17 cellular contexts compared by ENCODE assay signal in the genomic region with DNA sequence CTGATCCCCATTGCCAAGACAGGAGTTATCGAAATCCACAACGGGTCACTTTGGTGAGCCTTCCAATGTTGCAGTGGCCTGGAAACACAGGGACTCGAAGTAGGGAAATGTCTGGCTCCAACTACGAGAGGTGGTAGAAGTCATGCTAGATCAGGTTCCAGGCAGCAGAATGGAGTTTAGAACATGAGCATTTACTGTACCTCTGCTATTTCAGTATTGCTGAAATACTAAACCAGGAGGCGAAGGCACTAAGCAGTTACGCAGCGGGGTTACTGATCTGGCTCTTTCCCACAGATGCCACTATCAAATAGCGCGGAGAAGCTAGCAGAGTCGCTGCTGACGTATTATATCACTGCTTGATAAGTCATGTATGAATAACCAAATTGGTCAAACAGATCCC. TPM values are rescaled to one million over a fixed set of nuclear protein-coding genes. Genes with fewer than 3 reads are reported as not detected.
DNase-seq lines count a peak whose midpoint lies in the region; ATAC-seq and TF ChIP-seq lines count a peak whose summit lies in the region.
"Had no signal": no experiment of that assay in that cellular context is flagged by ENCODE, and none has a peak within 500 bp of the region (broad histone marks: within the 10 kb centered on the region; RNA-seq: fewer than 3 reads in every experiment).

No MANE protein-coding gene starts in this region.

- no peaks in the 10 kb centered on the region for H3K36me3 ChIP-seq in gastrocnemius medialis
- H3K36me3 ChIP-seq: BLaER1, HAP-1 had no signal

- peaks cover 0 to 7% of the 10 kb centered on the region in 2 donors for H3K4me1 ChIP-seq in gastrocnemius medialis
- H3K4me1 ChIP-seq: BLaER1, Caco-2, HAP-1 had no signal

- H3K27ac ChIP-seq in gastrocnemius medialis, result no peak overlapping the region
- H3K27ac ChIP-seq: 22Rv1, BLaER1, C4-2B had no signal

- intact Hi-C loops in cardiac septum (cut with DNase I), result no loop called here
- intact Hi-C loops in left cardiac atrium (cut with DNase I), result no loop called here
- intact Hi-C loops in gastrocnemius medialis (cut with DNase I; ENCODE audit: low total_unique reads), result no loop called here

- TF ChIP-seq CTCF in nephron (IDR thresholded peaks at IDR 0.05; ENCODE audit: unreplicated experiment in 3 of 3), result no peak
- TF ChIP-seq CTCF in gastrocnemius medialis (IDR thresholded peaks at IDR 0.05 in 4 of 5, conservative IDR thresholded peaks at IDR 0.05 in 1 of 5), result no peak

- DNase-seq in cardiac septum (ENCODE audit: low spot score), result peak; percentile 24
- no peak for DNase-seq in left cardiac atrium
- peak in 1 of 2 donors; percentile 2 for DNase-seq in gastrocnemius medialis
- DNase-seq in NCI-H345 treated with DMSO at 0.1 percent for 48 hours (lab: John Stamatoyannopoulos, UW; ENCODE audit: unreplicated experiment), result no peak
- DNase-seq in stimulated activated naive CD4-positive, alpha-beta T cell (lab: John Stamatoyannopoulos, UW), result no peak
- DNase-seq: Caco-2; CD4-positive, CD25-positive, alpha-beta regulatory T cell; CD8-positive, alpha-beta T cell; DMS153; DND-41; GOT3 had no signal

- ATAC-seq in left cardiac atrium (no peak), gastrocnemius medialis (peak; percentile 78 to 86)
- ATAC-seq: CD8-positive, alpha-beta T cell had no signal

- no peaks in the 10 kb centered on the region for H3K9me3 ChIP-seq in gastrocnemius medialis
- H3K9me3 ChIP-seq: BLaER1, Caco-2, HAP-1 had no signal

- no peak overlapping the region for H3K4me3 Mint-ChIP-seq in nephron
- H3K4me3 Mint-ChIP-seq: B cell; CD4-positive, CD25-positive, alpha-beta regulatory T cell; CD8-positive, alpha-beta T cell had no signal

- in situ Hi-C loops in gastrocnemius medialis (cut with MboI; ENCODE audit: low sequenced_read_pairs in 4 of 4), result no loop called here

- peaks cover 3% of the 10 kb centered on the region for H3K36me3 Mint-ChIP-seq in nephron (ENCODE audit: low read depth)
- H3K36me3 Mint-ChIP-seq: CD4-positive, CD25-positive, alpha-beta regulatory T cell; CD8-positive, alpha-beta T cell had no signal

- peaks cover 4% of the 10 kb centered on the region for H3K9me3 Mint-ChIP-seq in nephron
- H3K9me3 Mint-ChIP-seq: CD8-positive, alpha-beta T cell had no signal

- TF ChIP-seq POLR2A in gastrocnemius medialis (IDR thresholded peaks at IDR 0.05), result no peak

- peaks cover 45% of the 10 kb centered on the region for H3K4me1 Mint-ChIP-seq in nephron
- H3K4me1 Mint-ChIP-seq: B cell; CD4-positive, CD25-positive, alpha-beta regulatory T cell had no signal

- no peak overlapping the region for H3K4me3 ChIP-seq in gastrocnemius medialis
- H3K4me3 ChIP-seq: BLaER1, HAP-1 had no signal

- H3K27me3 ChIP-seq in gastrocnemius medialis, result no peaks in the 10 kb centered on the region
- H3K27me3 ChIP-seq: BLaER1 had no signal

- H3K27ac Mint-ChIP-seq in nephron, result peak overlapping the region in 2 of 3 experiments; percentile 7 to 57
- H3K27ac Mint-ChIP-seq: B cell; CD4-positive, CD25-positive, alpha-beta regulatory T cell; CD8-positive, alpha-beta T cell had no signal

- H3K27me3 Mint-ChIP-seq in nephron (ENCODE audit: low read depth), result peaks cover 6% of the 10 kb centered on the region
- H3K27me3 Mint-ChIP-seq: B cell; CD4-positive, CD25-positive, alpha-beta regulatory T cell had no signal

RNA-seq across cellular contexts. Expression of gene PTCHD1, which starts 56.3 kb away (rescaled TPM):
- total RNA-seq in cardiac septum (0.22 TPM), left cardiac atrium (under 1 TPM; 0.03 to 0.24 TPM), gastrocnemius medialis (under 1 TPM; 0.05 to 0.51 (median 0.11) TPM)
- total RNA-seq: B cell; Caco-2; CD4-positive, CD25-positive, alpha-beta regulatory T cell; CD8-positive, alpha-beta T cell had no signal

Comparison
In these comparisons a context has a peak if more than half of its experiments do, and no peak if none do; other contexts are left out.
1. ATAC-seq: peak in gastrocnemius medialis (2 of 2); none in left cardiac atrium (0 of 2).